ENCODE assay signal across 20 cellular contexts in genomic region chr5:60455589-60455988, GRCh38.
DNase-seq lines count a peak whose midpoint lies in the region; ATAC-seq and TF ChIP-seq lines count a peak whose summit lies in the region.
"Had no signal": no experiment of that assay in that cellular context is flagged by ENCODE, and none has a peak within 500 bp of the region (broad histone marks: within the 10 kb centered on the region; RNA-seq: fewer than 3 reads in every experiment).

No MANE protein-coding gene starts in this region.

- intact Hi-C loops in heart left ventricle (cut with DNase I) = no loop called here

- ATAC-seq in RWPE2 (ENCODE audit: low read depth) (peak; percentile 33; the same call in 1 of the 3 replicates), HG03097 (IDR thresholded peaks at IDR 0.05; ENCODE audit: low FRiP score, unreplicated experiment) (no peak), heart left ventricle (no peak)
- ATAC-seq: K562 had no signal

- 85 to 100% methylated on average over 1 to 2 of the region's 2 CpGs for WGBS in mesodermal cell (ENCODE audit: insufficient coverage in 2 of 2), 2 experiments
- WGBS in heart left ventricle, 4 donors = 82 to 90% (median 87%) methylated on average over 2 of the region's 2 CpGs

- H3K4me1 ChIP-seq in RWPE2 (ENCODE audit: insufficient read depth, poor library complexity, severe bottlenecking) = no peaks in the 10 kb centered on the region
- H3K4me1 ChIP-seq in mesodermal cell (ENCODE audit: control insufficient read depth, insufficient read depth, low read length, poor library complexity, severe bottlenecking) = peaks cover 15% of the 10 kb centered on the region
- H3K4me1 ChIP-seq in heart left ventricle = peaks cover 0 to 7% (median 0%) of the 10 kb centered on the region in 12 donors

- H3K27me3 ChIP-seq in RWPE2 (ENCODE audit: insufficient read depth, poor library complexity, severe bottlenecking) (peaks cover 12% of the 10 kb centered on the region), heart left ventricle (no peaks in the 10 kb centered on the region)
- H3K27me3 ChIP-seq: BE2C had no signal

- H3K36me3 ChIP-seq in RWPE2 (ENCODE audit: low read depth) (no peaks in the 10 kb centered on the region), mesodermal cell (ENCODE audit: control insufficient read depth, insufficient read depth, low read length) (no peaks in the 10 kb centered on the region), heart left ventricle (no peaks in the 10 kb centered on the region)
- H3K36me3 ChIP-seq: BE2C had no signal

- no peak overlapping the region for H3K27ac ChIP-seq in RWPE2 (ENCODE audit: poor library complexity, severe bottlenecking)
- peak overlapping the region; percentile 6 for H3K27ac ChIP-seq in mesodermal cell (ENCODE audit: low read depth, low read length, severe bottlenecking)
- H3K27ac ChIP-seq in heart left ventricle = no peak overlapping the region

- H3K4me3 ChIP-seq in RWPE2 (ENCODE audit: severe bottlenecking) (no peak overlapping the region), epithelial cell of esophagus (ENCODE audit: low read length) (no peak overlapping the region), mesodermal cell (ENCODE audit: extremely low read depth, insufficient read depth, low read length, poor library complexity, severe bottlenecking) (no peak overlapping the region), heart left ventricle (no peak overlapping the region)
- H3K4me3 ChIP-seq: K562 had no signal

- TF ChIP-seq POLR2A in heart left ventricle (IDR thresholded peaks at IDR 0.05) = no peak

- H3K9me3 ChIP-seq in RWPE2 (ENCODE audit: severe bottlenecking) (no peaks in the 10 kb centered on the region), mesodermal cell (ENCODE audit: control insufficient read depth, low read length) (no peaks in the 10 kb centered on the region), heart left ventricle (no peaks in the 10 kb centered on the region)
- H3K9me3 ChIP-seq: BE2C had no signal

- TF ChIP-seq CTCF in RWPE2 (IDR thresholded peaks at IDR 0.05; ENCODE audit: poor library complexity, severe bottlenecking) (no peak), epithelial cell of esophagus (IDR thresholded peaks at IDR 0.05; ENCODE audit: insufficient read depth, low read depth, low read length, missing control alignments) (no peak), heart left ventricle (IDR thresholded peaks at IDR 0.05) (no peak)

- peak; percentile 40 for DNase-seq in HT1080 (ENCODE audit: low read depth)
- DNase-seq in RWPE2 (ENCODE audit: low spot score) = no peak
- DNase-seq in epithelial cell of esophagus (ENCODE audit: low read depth) = peak; percentile 8
- DNase-seq in SW 1271 (lab: John Stamatoyannopoulos, UW) = no peak
- DNase-seq in heart left ventricle = no peak
- no peak for DNase-seq in activated CD4-positive, alpha-beta T cell treated with anti-CD3 and anti-CD28 coated beads for 48 hours
- DNase-seq: ACHN; BE2C; C1 segment of cervical spinal cord; CD4-positive, CD25-positive, alpha-beta regulatory T cell; CD8-positive, alpha-beta memory T cell; COR-L47; DMS 273 treated with DMSO at 0.1 percent for 48 hours; DMS79; GF-D8; H9; IMR-90 had no signal

Comparison
In these comparisons a context has a peak if more than half of its experiments do, and no peak if none do; other contexts are left out.
1. DNase-seq: peak in HT1080 (single experiment) and epithelial cell of esophagus (single experiment); none in RWPE2 (single experiment), SW 1271 (0 of 2), heart left ventricle (0 of 5) and activated CD4-positive, alpha-beta T cell treated with anti-CD3 and anti-CD28 coated beads for 48 hours (single experiment).